16 cellular contexts compared by ENCODE assay signal in genomic region chr5:176548967-176549444, GRCh38. TPM values are rescaled to one million over a fixed set of nuclear protein-coding genes. Genes with fewer than 3 reads are reported as not detected.
A peak's percentile ranks its signal among the peaks of the same experiment; 100 is the strongest.
DNase-seq lines count a peak whose midpoint lies in the region; ATAC-seq and TF ChIP-seq lines count a peak whose summit lies in the region.
"Had no signal": no experiment of that assay in that cellular context is flagged by ENCODE, and none has a peak within 500 bp of the region (broad histone marks: within the 10 kb centered on the region; RNA-seq: fewer than 3 reads in every experiment).

A gene with protein sequence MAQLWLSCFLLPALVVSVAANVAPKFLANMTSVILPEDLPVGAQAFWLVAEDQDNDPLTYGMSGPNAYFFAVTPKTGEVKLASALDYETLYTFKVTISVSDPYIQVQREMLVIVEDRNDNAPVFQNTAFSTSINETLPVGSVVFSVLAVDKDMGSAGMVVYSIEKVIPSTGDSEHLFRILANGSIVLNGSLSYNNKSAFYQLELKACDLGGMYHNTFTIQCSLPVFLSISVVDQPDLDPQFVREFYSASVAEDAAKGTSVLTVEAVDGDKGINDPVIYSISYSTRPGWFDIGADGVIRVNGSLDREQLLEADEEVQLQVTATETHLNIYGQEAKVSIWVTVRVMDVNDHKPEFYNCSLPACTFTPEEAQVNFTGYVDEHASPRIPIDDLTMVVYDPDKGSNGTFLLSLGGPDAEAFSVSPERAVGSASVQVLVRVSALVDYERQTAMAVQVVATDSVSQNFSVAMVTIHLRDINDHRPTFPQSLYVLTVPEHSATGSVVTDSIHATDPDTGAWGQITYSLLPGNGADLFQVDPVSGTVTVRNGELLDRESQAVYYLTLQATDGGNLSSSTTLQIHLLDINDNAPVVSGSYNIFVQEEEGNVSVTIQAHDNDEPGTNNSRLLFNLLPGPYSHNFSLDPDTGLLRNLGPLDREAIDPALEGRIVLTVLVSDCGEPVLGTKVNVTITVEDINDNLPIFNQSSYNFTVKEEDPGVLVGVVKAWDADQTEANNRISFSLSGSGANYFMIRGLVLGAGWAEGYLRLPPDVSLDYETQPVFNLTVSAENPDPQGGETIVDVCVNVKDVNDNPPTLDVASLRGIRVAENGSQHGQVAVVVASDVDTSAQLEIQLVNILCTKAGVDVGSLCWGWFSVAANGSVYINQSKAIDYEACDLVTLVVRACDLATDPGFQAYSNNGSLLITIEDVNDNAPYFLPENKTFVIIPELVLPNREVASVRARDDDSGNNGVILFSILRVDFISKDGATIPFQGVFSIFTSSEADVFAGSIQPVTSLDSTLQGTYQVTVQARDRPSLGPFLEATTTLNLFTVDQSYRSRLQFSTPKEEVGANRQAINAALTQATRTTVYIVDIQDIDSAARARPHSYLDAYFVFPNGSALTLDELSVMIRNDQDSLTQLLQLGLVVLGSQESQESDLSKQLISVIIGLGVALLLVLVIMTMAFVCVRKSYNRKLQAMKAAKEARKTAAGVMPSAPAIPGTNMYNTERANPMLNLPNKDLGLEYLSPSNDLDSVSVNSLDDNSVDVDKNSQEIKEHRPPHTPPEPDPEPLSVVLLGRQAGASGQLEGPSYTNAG (N-terminal part only) (plus strand): TSS chr5:176549342. CDS start chr5:176565353, 16,011 bp downstream.

- ATAC-seq in GM23338, result peak; percentile 12; the same call in 1 of the 3 replicates
- no peak for ATAC-seq in gastroesophageal sphincter
- ATAC-seq: upper lobe of right lung had no signal

- H3K4me2 ChIP-seq in GM23338, result no peak within 1 kb of the TSS

- H3K79me2 ChIP-seq in GM23338 (replicated peaks; ENCODE audit: insufficient read depth), result peaks cover 5% of the 10 kb centered on the region; the same call in 1 of the 2 replicates

- H3K4me3 Mint-ChIP-seq in CD14-positive monocyte (no peak within 1 kb of the TSS), GM23338 (no peak within 1 kb of the TSS)
- H3K4me3 Mint-ChIP-seq: T-helper 1 cell treated with Interleukin-12 subunit alpha and Interleukin-12 subunit beta and Interleukin-4 antibody, amounts not matched to agents 30 μg/mL and 1 μg/mL, for 36 hours had no signal

- no peak for TF ChIP-seq EP300 in gastroesophageal sphincter (IDR thresholded peaks at IDR 0.05)

- intact Hi-C loops in CD14-positive monocyte (cut with micrococcal nuclease), result loop anchor here in 1 of 2 donors (10.0 kb wide), 1 partner anchor 346 kb away; the partner anchor contains the start of gene HK3

- peaks cover 0 to 12% of the 10 kb centered on the region in 2 donors for H3K36me3 Mint-ChIP-seq in CD14-positive monocyte
- no peaks in the 10 kb centered on the region for H3K36me3 Mint-ChIP-seq in GM23338 (ENCODE audit: low read depth)

- no peak within 1 kb of the TSS for H3K4me3 ChIP-seq in GM23338
- peak within 1 kb of the TSS; percentile 61 to 62 for H3K4me3 ChIP-seq in duodenal mucosa (ENCODE audit: low read depth in 1 of 2, low read length in 2 of 2)
- peak within 1 kb of the TSS in 1 of 2 donors; percentile 42 for H3K4me3 ChIP-seq in muscle layer of duodenum (ENCODE audit: low read depth in 1 of 2, low read length in 2 of 2)
- no peak within 1 kb of the TSS for H3K4me3 ChIP-seq in HAP-1
- no peak within 1 kb of the TSS for H3K4me3 ChIP-seq in gastroesophageal sphincter
- H3K4me3 ChIP-seq: ascending aorta, upper lobe of right lung had no signal

- H3K4me1 Mint-ChIP-seq in CD14-positive monocyte, result peaks cover 53% of the 10 kb centered on the region
- H3K4me1 Mint-ChIP-seq in GM23338, result peaks cover 22% of the 10 kb centered on the region

- H3F3A ChIP-seq in GM23338 (replicated peaks; ENCODE audit: low read depth), result no peaks in the 10 kb centered on the region

- no peak for TF ChIP-seq CTCF in CD14-positive monocyte (IDR thresholded peaks at IDR 0.05)
- TF ChIP-seq CTCF in GM23338 (conservative IDR thresholded peaks at IDR 0.05; ENCODE audit: low read depth in 2 of 2), result no peak
- TF ChIP-seq CTCF in gastroesophageal sphincter (IDR thresholded peaks at IDR 0.05), result no peak

- no peaks in the 10 kb centered on the region for H3K9me3 Mint-ChIP-seq in CD14-positive monocyte
- H3K9me3 Mint-ChIP-seq in GM23338, result no peaks in the 10 kb centered on the region
- H3K9me3 Mint-ChIP-seq: T-helper 1 cell treated with Interleukin-12 subunit alpha and Interleukin-12 subunit beta and Interleukin-4 antibody, amounts not matched to agents 30 μg/mL and 1 μg/mL, for 36 hours had no signal

- no peaks in the 10 kb centered on the region for H3K27me3 ChIP-seq in GM23338 (ENCODE audit: insufficient read depth)
- no peaks in the 10 kb centered on the region for H3K27me3 ChIP-seq in duodenal mucosa (ENCODE audit: control insufficient read depth in 1 of 2, insufficient read depth in 2 of 2, low read length in 2 of 2)
- peaks cover 3% of the 10 kb centered on the region for H3K27me3 ChIP-seq in muscle layer of duodenum (ENCODE audit: low read depth, low read length)
- no peaks in the 10 kb centered on the region for H3K27me3 ChIP-seq in HAP-1 (ENCODE audit: low read depth)
- H3K27me3 ChIP-seq in gastroesophageal sphincter, result peaks cover 16% of the 10 kb centered on the region
- H3K27me3 ChIP-seq: ascending aorta had no signal

- 56 to 98% methylated on average over 6 to 10 of the region's 18 CpGs for WGBS in gastroesophageal sphincter (ENCODE audit: low coverage in 1 of 2), 2 donors

- TF ChIP-seq POLR2A in gastroesophageal sphincter (IDR thresholded peaks at IDR 0.05), result no peak

- DNase-seq in CD14-positive monocyte (ENCODE audit: low spot score), result no peak
- no peak for DNase-seq in GM23338 (ENCODE audit: low spot score)
- DNase-seq in pons (ENCODE audit: low spot score), result no peak
- DNase-seq in activated CD4-positive, CD25-positive, alpha-beta regulatory T cell (lab: John Stamatoyannopoulos, UW), result no peak
- DNase-seq in HAP-1 (ENCODE audit: low spot score in 2 of 2), result no peak
- DNase-seq: activated CD4-positive, alpha-beta T cell treated with anti-CD3 and anti-CD28 coated beads for 4 hours; dermis blood vessel endothelial cell; NCI-H1417; NCI-H345; upper lobe of right lung had no signal

- H3K27ac ChIP-seq in GM23338 (ENCODE audit: low read depth), result no peak within 1 kb of the TSS
- peak within 1 kb of the TSS; percentile 84 for H3K27ac ChIP-seq in duodenal mucosa (ENCODE audit: low read depth, low read length)
- H3K27ac ChIP-seq in muscle layer of duodenum (ENCODE audit: low read length), result peak within 1 kb of the TSS; percentile 77
- H3K27ac ChIP-seq in gastroesophageal sphincter, result peak within 1 kb of the TSS in 2 of 4 donors; percentile 11 to 47
- H3K27ac ChIP-seq: ascending aorta, upper lobe of right lung had no signal

- H2AFZ ChIP-seq in GM23338, result no peak within 1 kb of the TSS

- no peaks in the 10 kb centered on the region for H4K20me1 ChIP-seq in GM23338 (replicated peaks; ENCODE audit: insufficient read depth)

- H3K27me3 Mint-ChIP-seq in CD14-positive monocyte (ENCODE audit: low read depth in 3 of 3) (peaks cover 17 to 30% (median 20%) of the 10 kb centered on the region in 3 donors), GM23338 (ENCODE audit: insufficient read depth, low read depth, poor library complexity) (peaks cover 11% of the 10 kb centered on the region)

- no peaks in the 10 kb centered on the region for H3K9me2 ChIP-seq in GM23338 (ENCODE audit: insufficient read depth)

- H3K36me3 ChIP-seq in GM23338 (ENCODE audit: insufficient read depth) (no peaks in the 10 kb centered on the region), duodenal mucosa (ENCODE audit: control insufficient read depth in 1 of 2, insufficient read depth in 2 of 2, low read length in 2 of 2) (peaks cover 0 to 7% of the 10 kb centered on the region in 2 donors), muscle layer of duodenum (ENCODE audit: control insufficient read depth in 1 of 2, insufficient read depth in 2 of 2, low read length in 2 of 2) (no peaks in the 10 kb centered on the region), HAP-1 (replicated peaks) (no peaks in the 10 kb centered on the region), gastroesophageal sphincter (no peaks in the 10 kb centered on the region)
- H3K36me3 ChIP-seq: ascending aorta, upper lobe of right lung had no signal

- H3K9me3 ChIP-seq in duodenal mucosa (ENCODE audit: control insufficient read depth in 1 of 2, low read length in 2 of 2) (no peaks in the 10 kb centered on the region), muscle layer of duodenum (ENCODE audit: control insufficient read depth in 1 of 2, low read length in 2 of 2) (no peaks in the 10 kb centered on the region), HAP-1 (no peaks in the 10 kb centered on the region), gastroesophageal sphincter (no peaks in the 10 kb centered on the region)
- H3K9me3 ChIP-seq: ascending aorta, upper lobe of right lung had no signal

- H3K27ac Mint-ChIP-seq in CD14-positive monocyte, result peak within 1 kb of the TSS in 6 of 7 donors; percentile 15 to 91 (median 84)
- no peak within 1 kb of the TSS for H3K27ac Mint-ChIP-seq in GM23338
- H3K27ac Mint-ChIP-seq: T-helper 1 cell treated with Interleukin-12 subunit alpha and Interleukin-12 subunit beta and Interleukin-4 antibody, amounts not matched to agents 30 μg/mL and 1 μg/mL, for 36 hours had no signal

- in situ Hi-C loops in HAP-1 (cut with MboI; ENCODE audit: low sequenced_read_pairs), result loop anchor here (10.0 kb wide), 1 partner anchor 134 kb away; the partner anchor contains the start of gene CLTB

- H3K4me1 ChIP-seq in GM23338 (ENCODE audit: insufficient read depth) (peaks cover 10% of the 10 kb centered on the region), duodenal mucosa (ENCODE audit: control insufficient read depth in 1 of 2, insufficient read depth in 2 of 2, low read length in 2 of 2) (peaks cover 24 to 64% of the 10 kb centered on the region in 2 donors), muscle layer of duodenum (ENCODE audit: control insufficient read depth in 1 of 2, insufficient read depth in 2 of 2, low read length in 2 of 2) (peaks cover 0 to 7% of the 10 kb centered on the region in 2 donors), HAP-1 (peaks cover 2% of the 10 kb centered on the region), gastroesophageal sphincter (peaks cover 0 to 29% (median 0%) of the 10 kb centered on the region in 3 donors)
- H3K4me1 ChIP-seq: upper lobe of right lung had no signal

- peak within 1 kb of the TSS; percentile 77 to 86 for H3K9ac ChIP-seq in duodenal mucosa (ENCODE audit: low read depth in 1 of 2, low read length in 2 of 2)

RNA-seq across cellular contexts. Expression of the gene that starts here (rescaled TPM):
- polyA plus RNA-seq in CD14-positive monocyte (not detected), GM23338 (2016; fragmentation: Nextera tagmentation; extraction: Ambion mirVana) (0.17 TPM in 1 of 2 replicates, not detected in the other)
- total RNA-seq in GM23338 (2014; rRNA removed; shearing (Covaris generic)), result not detected in 2 replicates
- total RNA-seq in gastroesophageal sphincter, result under 1 TPM in 1 of 4 donors, not detected in 3; 0.15 TPM
- total RNA-seq: ascending aorta, pulmonary artery endothelial cell had no signal

Comparison
In these comparisons a context has a peak if more than half of its experiments do, and no peak if none do; other contexts are left out.
1. Peak in ATAC-seq in GM23338; RNA of the gene not detected or under 1 TPM.
2. H3K4me3 ChIP-seq: peak in duodenal mucosa (2 of 2); none in GM23338 (single experiment), HAP-1 (single experiment) and gastroesophageal sphincter (0 of 2).